Comparison of ENCODE assay signal across 8 cellular contexts in the genomic region with DNA sequence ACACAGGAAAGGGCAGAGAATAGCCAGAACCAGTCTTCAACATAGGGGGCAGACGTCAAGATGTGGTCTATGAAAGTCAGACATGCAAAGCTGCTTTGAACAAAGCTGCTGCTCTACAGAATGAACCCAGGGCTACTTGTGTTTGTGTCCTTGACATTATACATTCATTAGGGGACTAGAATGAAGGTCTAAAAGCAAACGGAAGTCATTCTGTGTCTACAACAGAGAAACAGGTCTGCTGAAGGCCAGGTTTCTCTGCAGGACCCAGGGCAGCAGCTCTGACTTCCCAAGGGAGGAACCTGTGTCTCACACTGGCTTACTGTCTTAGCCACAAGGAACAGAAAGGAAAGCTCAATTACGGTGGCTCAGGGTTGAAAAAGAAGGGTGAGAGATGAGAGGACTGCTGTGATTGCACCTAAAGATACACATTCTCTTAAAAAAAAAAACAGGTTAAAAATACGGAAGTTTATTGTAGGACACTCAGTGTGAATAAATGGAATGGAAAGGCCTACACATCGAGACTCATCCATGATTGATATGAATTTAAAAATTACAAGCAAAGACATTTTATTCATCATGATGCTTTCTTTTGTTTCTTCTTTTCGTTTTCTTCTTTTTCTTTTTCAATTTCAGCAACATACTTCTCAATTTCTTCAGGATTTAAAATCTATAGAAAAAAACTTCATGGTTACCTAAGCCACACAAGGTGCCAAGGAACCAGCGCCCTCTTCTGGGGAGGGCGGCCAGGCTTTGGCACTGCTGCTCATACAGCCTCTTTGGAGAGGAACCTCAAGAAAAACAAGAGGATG. TPM values are rescaled to one million over a fixed set of nuclear protein-coding genes. Genes with fewer than 3 reads are reported as not detected.
DNase-seq lines count a peak whose midpoint lies in the region; ATAC-seq and TF ChIP-seq lines count a peak whose summit lies in the region.

No MANE protein-coding gene starts in this region.

- no peak overlapping the region for H2AFZ ChIP-seq in SK-N-SH (ENCODE audit: low read depth)

- H3K4me1 ChIP-seq in SK-N-SH (ENCODE audit: control insufficient read depth in 1 of 2, insufficient read depth in 2 of 2, low read depth in 1 of 2, low read length in 1 of 2) = peaks cover 5 to 9% of the 10 kb centered on the region in 2 experiments; a peak in 3 of 4 replicates

- peak; percentile 69 for DNase-seq in Daoy (ENCODE audit: low read depth)
- DNase-seq in KBM-7 = peak; percentile 86
- peak; percentile 78 for DNase-seq in SK-N-SH
- DNase-seq in activated naive CD4-positive, alpha-beta T cell treated with Interleukin-2 at 50 U/mL for 16 hours = peak; percentile 70
- DNase-seq in germinal center (ENCODE audit: low spot score) = peak; percentile 65
- DNase-seq in retina = peak; percentile 67
- no peak for DNase-seq in NCI-H187 treated with DMSO at 0.1 percent for 48 hours (lab: John Stamatoyannopoulos, UW)

- TF ChIP-seq CTCF in SK-N-SH (IDR thresholded peaks at IDR 0.05) = peak; percentile 96

- no peak overlapping the region for H3K4me2 ChIP-seq in SK-N-SH

- no peaks in the 10 kb centered on the region for H3K27me3 ChIP-seq in SK-N-SH (ENCODE audit: insufficient read depth)

- no peak for TF ChIP-seq EP300 in SK-N-SH (IDR thresholded peaks at IDR 0.05; ENCODE audit: borderline replicate concordance in 1 of 2, low read depth in 1 of 2, low read length in 1 of 2)

- H3K9me3 ChIP-seq in SK-N-SH = no peaks in the 10 kb centered on the region

- H3K9me2 ChIP-seq in SK-N-SH = no peaks in the 10 kb centered on the region

- H4K20me1 ChIP-seq in SK-N-SH (ENCODE audit: insufficient read depth) = peaks cover 73% of the 10 kb centered on the region

- peak; percentile 73 for TF ChIP-seq RAD21 in SK-N-SH (IDR thresholded peaks at IDR 0.05; ENCODE audit: low read length)

- CTCF ChIA-PET in SK-N-SH (lab: Yijun Ruan, JAX) = interaction anchor here (0.6 to 11.1 kb wide), 20 partner anchors 8 to 266 kb away, joined by 3 to 130 read pairs (median 4); no protein-coding TSS in a partner anchor

- no peak overlapping the region; a peak in 1 of 4 replicates for H3K4me3 ChIP-seq in SK-N-SH (ENCODE audit: low read depth in 2 of 2, low read length in 1 of 2)

- POLR2A ChIA-PET in SK-N-SH (lab: Yijun Ruan, JAX) = interaction anchor here (1.4 to 1.5 kb wide), 2 partner anchors 15 to 126 kb away, joined by 5 to 6 read pairs; no protein-coding TSS in a partner anchor

- in situ Hi-C loops in KBM-7 (cut with MboI; ENCODE audit: low pct_unique_long_range_greater_than_20kb, low sequenced_read_pairs) = no loop called here

- no peak overlapping the region for H3K9ac ChIP-seq in SK-N-SH

- peaks cover 37% of the 10 kb centered on the region for H3F3A ChIP-seq in SK-N-SH (replicated peaks; ENCODE audit: insufficient read depth)

- peak overlapping the region in 1 of 2 experiments; percentile 3; a peak in 1 of 4 replicates for H3K27ac ChIP-seq in SK-N-SH (ENCODE audit: low read depth in 2 of 2, low read length in 1 of 2)

- 61% methylated on average over 8 of the region's 8 CpGs for WGBS in SK-N-SH (ENCODE audit: low lambda C conversion rate)

- H3K36me3 ChIP-seq in SK-N-SH (replicated peaks in 1 of 2; ENCODE audit: control insufficient read depth in 1 of 2, insufficient read depth in 2 of 2, low read length in 1 of 2) = peaks cover 57 to 84% of the 10 kb centered on the region in 2 experiments

- no peak for ATAC-seq in GM19395 (IDR thresholded peaks at IDR 0.05; ENCODE audit: unreplicated experiment)

- peaks cover 43% of the 10 kb centered on the region for H3K79me2 ChIP-seq in SK-N-SH (ENCODE audit: insufficient read depth)

TF ChIP-seq in SK-N-SH, 30 proteins besides CTCF, POLR2A, EP300 and RAD21:
- no peak for TF ChIP-seq GABPA (IDR thresholded peaks at IDR 0.05; ENCODE audit: low read depth)
- TF ChIP-seq MEF2A (IDR thresholded peaks at IDR 0.05; ENCODE audit: borderline replicate concordance, low read depth) = no peak
- no peak for TF ChIP-seq FOXM1 (IDR thresholded peaks at IDR 0.05; ENCODE audit: low read depth)
- TF ChIP-seq NFIC (IDR thresholded peaks at IDR 0.05; ENCODE audit: borderline replicate concordance) = 0 out of 2 replicates have a peak, but pooled peaks have one; percentile 32
- peak; percentile 74 for TF ChIP-seq SMC3 (IDR thresholded peaks at IDR 0.05; ENCODE audit: low read depth, low read length)

RNA-seq across cellular contexts. Expression of a gene that starts 6.7 kb away (rescaled TPM):
- 722 and 899 TPM in 2 replicates for total RNA-seq in Daoy (2014; rRNA removed; shearing (Covaris generic))
- 687 and 801 TPM in 2 replicates for polyA plus RNA-seq in SK-N-SH (2012; rRNA removed)
- 613 and 674 TPM in 2 replicates for polyA plus RNA-seq in SK-N-SH (2012; cell fraction: cytosol; rRNA removed)
- polyA plus RNA-seq in SK-N-SH (2012; cell fraction: nucleus; rRNA removed) = 549 and 666 TPM in 2 replicates

RNA-seq across cellular contexts. Expression of a gene that starts 7.1 kb away (rescaled TPM):
- total RNA-seq in Daoy (2014; rRNA removed; shearing (Covaris generic)) = 10.1 and 10.3 TPM in 2 replicates
- 10.7 and 13.1 TPM in 2 replicates for polyA plus RNA-seq in SK-N-SH (2012; rRNA removed)
- 6.1 and 7.6 TPM in 2 replicates for polyA plus RNA-seq in SK-N-SH (2012; cell fraction: cytosol; rRNA removed)
- 38.4 and 51.9 TPM in 2 replicates for polyA plus RNA-seq in SK-N-SH (2012; cell fraction: nucleus; rRNA removed)

RNA-seq across cellular contexts. Expression of a gene that starts 14.2 kb away (rescaled TPM):
- total RNA-seq in Daoy (2014; rRNA removed; shearing (Covaris generic)) = 34.3 and 38.2 TPM in 2 replicates
- polyA plus RNA-seq in SK-N-SH (2012; rRNA removed) = 52.2 and 64.6 TPM in 2 replicates
- polyA plus RNA-seq in SK-N-SH (2012; cell fraction: cytosol; rRNA removed) = 36.9 and 51.7 TPM in 2 replicates
- 45.2 and 49.2 TPM in 2 replicates for polyA plus RNA-seq in SK-N-SH (2012; cell fraction: nucleus; rRNA removed)

RNA-seq across cellular contexts. Expression of a gene that starts 46.3 kb away (rescaled TPM):
- 13.3 and 23.0 TPM in 2 replicates for total RNA-seq in Daoy (2014; rRNA removed; shearing (Covaris generic))
- polyA plus RNA-seq in SK-N-SH (2012; rRNA removed) = 36.6 and 42.9 TPM in 2 replicates
- 25.8 and 27.8 TPM in 2 replicates for polyA plus RNA-seq in SK-N-SH (2012; cell fraction: cytosol; rRNA removed)
- 66.8 and 75.1 TPM in 2 replicates for polyA plus RNA-seq in SK-N-SH (2012; cell fraction: nucleus; rRNA removed)
